In genomic region chr16:68235105-68235881, GRCh38 we compare ENCODE assay signal across 8 cellular contexts. TPM values are rescaled to one million over a fixed set of nuclear protein-coding genes. Genes with fewer than 3 reads are reported as not detected.
DNase-seq lines count a peak whose midpoint lies in the region; ATAC-seq and TF ChIP-seq lines count a peak whose summit lies in the region.

No MANE protein-coding gene starts in this region.

- no peaks in the 10 kb centered on the region for H3K27me3 ChIP-seq in duodenal mucosa (ENCODE audit: control insufficient read depth in 1 of 2, insufficient read depth in 2 of 2, low read length in 2 of 2)
- no peaks in the 10 kb centered on the region for H3K27me3 ChIP-seq in naive thymus-derived CD4-positive, alpha-beta T cell (ENCODE audit: control insufficient read depth in 2 of 2, insufficient read depth in 2 of 2, low read length in 2 of 2)
- H3K27me3 ChIP-seq in MG63, result no peaks in the 10 kb centered on the region

- H3K4me1 Mint-ChIP-seq in naive thymus-derived CD4-positive, alpha-beta T cell, result peaks cover 23 to 45% (median 34%) of the 10 kb centered on the region in 7 donors

- H3K4me3 Mint-ChIP-seq in naive thymus-derived CD4-positive, alpha-beta T cell, result peak overlapping the region in 8 of 10 donors; percentile 44 to 93 (median 53)

- H3K9me3 Mint-ChIP-seq in naive thymus-derived CD4-positive, alpha-beta T cell, result peaks cover 0 to 5% (median 0%) of the 10 kb centered on the region in 11 donors

- peaks cover 0 to 13% (median 0%) of the 10 kb centered on the region in 5 donors for H3K27me3 Mint-ChIP-seq in naive thymus-derived CD4-positive, alpha-beta T cell

- peak overlapping the region; percentile 97 for H3K27ac ChIP-seq in C4-2B
- H3K27ac ChIP-seq in duodenal mucosa (ENCODE audit: low read depth, low read length), result peak overlapping the region; percentile 90
- peak overlapping the region; percentile 67 for H3K27ac ChIP-seq in naive thymus-derived CD4-positive, alpha-beta T cell (ENCODE audit: low read depth, low read length)

- H3K4me3 ChIP-seq in duodenal mucosa (ENCODE audit: low read depth in 1 of 2, low read length in 2 of 2) (peak overlapping the region; percentile 79 to 80), MG63 (no peak overlapping the region)
- no peak overlapping the region for H3K4me3 ChIP-seq in naive thymus-derived CD4-positive, alpha-beta T cell (ENCODE audit: low read length)

- H3K36me3 ChIP-seq in duodenal mucosa (ENCODE audit: control insufficient read depth in 1 of 2, insufficient read depth in 2 of 2, low read length in 2 of 2) (peaks cover 10 to 30% of the 10 kb centered on the region in 2 donors), MG63 (no peaks in the 10 kb centered on the region)
- H3K36me3 ChIP-seq in naive thymus-derived CD4-positive, alpha-beta T cell (ENCODE audit: control insufficient read depth in 2 of 3, insufficient read depth in 3 of 3, low read length in 3 of 3), result peaks cover 0 to 12% (median 0%) of the 10 kb centered on the region in 3 experiments

- peak overlapping the region; percentile 74 to 75 for H3K9ac ChIP-seq in duodenal mucosa (ENCODE audit: low read depth in 1 of 2, low read length in 2 of 2)

- H3K27ac Mint-ChIP-seq in naive thymus-derived CD4-positive, alpha-beta T cell, result peak overlapping the region in 8 of 9 donors; percentile 9 to 83 (median 59)

- CTCF ChIA-PET in naive thymus-derived CD4-positive, alpha-beta T cell (lab: Charles Lee), result interaction anchor here (1.0 kb wide), 1 partner anchor 232 kb away, joined by 3 read pairs; no protein-coding TSS in a partner anchor

- peaks cover 24 to 35% of the 10 kb centered on the region in 2 donors for H3K4me1 ChIP-seq in duodenal mucosa (ENCODE audit: control insufficient read depth in 1 of 2, insufficient read depth in 2 of 2, low read length in 2 of 2)
- H3K4me1 ChIP-seq in naive thymus-derived CD4-positive, alpha-beta T cell (ENCODE audit: control insufficient read depth in 2 of 2, insufficient read depth in 2 of 2, low read length in 2 of 2), result peaks cover 6 to 10% of the 10 kb centered on the region in 2 donors

- ATAC-seq in naive thymus-derived CD4-positive, alpha-beta T cell, result no peak

- peak in 2 of 9 donors; percentile 29 to 30 for DNase-seq in naive thymus-derived CD4-positive, alpha-beta T cell
- DNase-seq in medulla oblongata (ENCODE audit: extremely low spot score) (no peak), GM13976 (ENCODE audit: low spot score) (no peak), MG63 (no peak), putamen (ENCODE audit: low spot score) (no peak)

- in situ Hi-C loops in GM13976 (cut with MboI; ENCODE audit: low sequenced_read_pairs, unreplicated experiment), result no loop called here

- H3K9me3 ChIP-seq in duodenal mucosa (ENCODE audit: control insufficient read depth in 1 of 2, low read length in 2 of 2) (no peaks in the 10 kb centered on the region), MG63 (no peaks in the 10 kb centered on the region)
- H3K9me3 ChIP-seq in naive thymus-derived CD4-positive, alpha-beta T cell (ENCODE audit: control insufficient read depth in 2 of 3, low read length in 3 of 3), result no peaks in the 10 kb centered on the region

- TF ChIP-seq CTCF in C4-2B (conservative IDR thresholded peaks at IDR 0.05) (peak; percentile 61), LNCAP (IDR thresholded peaks at IDR 0.05) (peak; percentile 46), GM13976 (IDR thresholded peaks at IDR 0.05; ENCODE audit: borderline replicate concordance, control extremely low read depth, extremely low read depth, insufficient read depth, missing control alignments) (no peak)

- intact Hi-C loops in naive thymus-derived CD4-positive, alpha-beta T cell (cut with micrococcal nuclease), result loop anchor here (5.0 to 10.0 kb wide), 4 partner anchors 287 to 570 kb away; partner anchors contain the start of genes ACD (in 1 of the 2), C16orf86 (in 1 of the 2), ENKD1 (in 1 of the 2) and PARD6A (in 1 of the 2)

- H3K36me3 Mint-ChIP-seq in naive thymus-derived CD4-positive, alpha-beta T cell, result peaks cover 0 to 2% (median 0%) of the 10 kb centered on the region in 5 donors

- POLR2A ChIA-PET in naive thymus-derived CD4-positive, alpha-beta T cell (lab: Charles Lee), result interaction anchor here (0.8 to 1.7 kb wide), 3 partner anchors 19 to 150 kb away, joined by 4 to 9 read pairs (median 5); partner anchors contain the start of gene NFATC3

RNA-seq across cellular contexts. Expression of gene ESRP2, which starts 0.6 kb away (rescaled TPM):
- not detected for total RNA-seq in naive thymus-derived CD4-positive, alpha-beta T cell
- under 1 TPM; 0.11 to 0.29 TPM for polyA plus RNA-seq in naive thymus-derived CD4-positive, alpha-beta T cell
- total RNA-seq in MG63 (2014; rRNA removed; shearing (Covaris generic); ENCODE audit: low replicate concordance), result 0.36 TPM in 1 of 2 replicates, not detected in the other

RNA-seq across cellular contexts. Expression of gene PLA2G15, which starts 9.9 kb away (rescaled TPM):
- total RNA-seq in naive thymus-derived CD4-positive, alpha-beta T cell, result 10 to 100 TPM in 2 of 5 experiments, 1 to 10 TPM in 3; 8.5 to 16.8 (median 9.9) TPM
- 10 to 100 TPM in 1 of 2 donors, 1 to 10 TPM in 1; 6.8 to 15.6 TPM for polyA plus RNA-seq in naive thymus-derived CD4-positive, alpha-beta T cell
- total RNA-seq in MG63 (2014; rRNA removed; shearing (Covaris generic); ENCODE audit: low replicate concordance), result 10.4 and 13.7 TPM in 2 replicates

RNA-seq across cellular contexts. Expression of gene SLC7A6, which starts 29.0 kb away (rescaled TPM):
- total RNA-seq in naive thymus-derived CD4-positive, alpha-beta T cell, result 100 to 1,000 TPM; 112 to 248 (median 207) TPM
- polyA plus RNA-seq in naive thymus-derived CD4-positive, alpha-beta T cell, result 10 to 100 TPM; 29.3 to 31.1 TPM
- 3.9 and 6.5 TPM in 2 replicates for total RNA-seq in MG63 (2014; rRNA removed; shearing (Covaris generic); ENCODE audit: low replicate concordance)

Comparison
In these comparisons a context has a peak if more than half of its experiments do, and no peak if none do; other contexts are left out.
1. H3K4me3 ChIP-seq: peak in duodenal mucosa (2 of 2); none in naive thymus-derived CD4-positive, alpha-beta T cell (single experiment) and MG63 (single experiment).
2. RNA of gene SLC7A6, which starts 29.0 kb away (total RNA-seq): 112 to 248 TPM in naive thymus-derived CD4-positive, alpha-beta T cell; 3.9 to 6.5 TPM in MG63; every median in the first group is over 10 times any median in the second.
3. Peak in every context shown above with its lines, with median percentiles within 50 percentile points of each other: H3K27ac ChIP-seq.